In the genomic region with DNA sequence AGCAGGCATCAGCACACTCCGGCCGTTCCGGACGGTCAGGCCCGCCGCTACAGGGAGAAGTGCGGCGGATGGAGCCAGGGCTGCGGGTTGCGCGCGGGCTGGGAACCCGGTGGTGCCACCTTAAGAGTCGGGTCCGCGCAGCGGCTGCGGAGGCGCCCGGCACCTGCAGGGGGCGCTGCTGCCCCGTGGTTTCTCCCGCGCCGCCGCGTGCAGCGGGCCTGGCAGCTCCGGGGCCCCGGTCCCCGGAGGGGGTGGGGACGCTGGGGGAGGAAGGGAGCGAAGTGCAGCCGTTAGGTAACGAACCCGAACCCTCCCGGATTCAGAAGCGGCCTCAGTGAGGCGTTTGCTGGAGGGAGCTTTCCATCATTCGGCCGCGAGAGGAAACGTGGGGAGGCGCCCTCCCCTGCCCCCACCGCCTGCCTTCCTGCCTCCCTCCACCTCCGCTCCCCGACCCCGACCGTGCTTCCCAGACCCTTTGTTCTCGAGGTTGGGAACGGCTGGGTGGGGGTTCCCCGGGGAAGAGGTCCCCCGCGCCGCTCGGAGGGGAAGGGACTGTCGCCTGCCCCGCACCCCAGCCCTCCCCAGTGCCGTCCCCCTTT, we compare ENCODE assay signal across 8 cellular contexts. TPM values are rescaled to one million over a fixed set of nuclear protein-coding genes. Genes with fewer than 3 reads are reported as not detected.
A peak's percentile ranks its signal among the peaks of the same experiment; 100 is the strongest.
DNase-seq lines count a peak whose midpoint lies in the region; ATAC-seq and TF ChIP-seq lines count a peak whose summit lies in the region.

No MANE protein-coding gene starts in this region.

- peak; percentile 44 for ATAC-seq in GM18508 (IDR thresholded peaks at IDR 0.05; ENCODE audit: insufficient read depth, unreplicated experiment)
- peak; percentile 79 for ATAC-seq in HG02973 (IDR thresholded peaks at IDR 0.05; ENCODE audit: unreplicated experiment)

- peaks cover 48% of the 10 kb centered on the region for H3K27me3 ChIP-seq in colonic mucosa

- H3K27ac ChIP-seq in colonic mucosa, result no peak overlapping the region

- intact Hi-C loops in colonic mucosa (cut with DNase I), result loop anchor here (5.0 to 10.0 kb wide), 4 partner anchors 221 to 1499 kb away; no protein-coding TSS in a partner anchor

- H3K9me3 ChIP-seq in colonic mucosa, result no peaks in the 10 kb centered on the region

- peak overlapping the region; percentile 68 for H3K4me3 ChIP-seq in colonic mucosa

- in situ Hi-C loops in ACHN (cut with HindIII; ENCODE audit: low pct_ligation_motif_present, low pct_unique_long_range_greater_than_20kb, low sequenced_read_pairs), result no loop called here

- peak overlapping the region; percentile 4 to 26 for H3K9ac ChIP-seq in colonic mucosa (ENCODE audit: low read depth in 2 of 2, low read length in 2 of 2)

- H3K36me3 ChIP-seq in colonic mucosa, result no peaks in the 10 kb centered on the region

- peaks cover 6% of the 10 kb centered on the region for H3K4me1 ChIP-seq in colonic mucosa

- peak; percentile 85 for DNase-seq in ACHN
- peak; percentile 60 for DNase-seq in NCI-H2107 (lab: John Stamatoyannopoulos, UW)
- peak; percentile 82 to 88 for DNase-seq in activated CD4-positive, alpha-beta T cell treated with anti-CD3 and anti-CD28 coated beads for 4 hours
- DNase-seq in colonic mucosa, result peak; percentile 82
- DNase-seq in left kidney (ENCODE audit: low read depth, low spot score), result peak; percentile 99
- DNase-seq in stimulated activated CD4-positive, alpha-beta T cell treated with anti-CD3 and anti-CD28 coated beads, Interleukin-2, amount 100 ng/mL, for 24 hours, result peak; percentile 91

- peak; percentile 95 for TF ChIP-seq CTCF in colonic mucosa (IDR thresholded peaks at IDR 0.05)

RNA-seq across cellular contexts. Expression of a gene that starts 29.7 kb away (rescaled TPM):
- total RNA-seq in colonic mucosa, result under 1 TPM; 0.10 to 0.45 TPM

RNA-seq across cellular contexts. Expression of a gene that starts 38.2 kb away (rescaled TPM):
- total RNA-seq in colonic mucosa, result 10 to 100 TPM; 17.8 to 25.1 TPM
